ENCODE assay signal across 8 cellular contexts in genomic region chr19:58475714-58476497, GRCh38. TPM values are rescaled to one million over a fixed set of nuclear protein-coding genes. Genes with fewer than 3 reads are reported as not detected.
DNase-seq lines count a peak whose midpoint lies in the region; ATAC-seq and TF ChIP-seq lines count a peak whose summit lies in the region.

TSS of gene ZNF446 (plus strand) at chr19:58476352. CDS start at chr19:58477219, 867 bp downstream.

- no peaks in the 10 kb centered on the region for H3K9me3 Mint-ChIP-seq in activated naive CD8-positive, alpha-beta T cell (ENCODE audit: low read depth)

- H3K27ac Mint-ChIP-seq in activated naive CD8-positive, alpha-beta T cell: peak within 1 kb of the TSS; percentile 95

- TF ChIP-seq CTCF in GM10266 (IDR thresholded peaks at IDR 0.05; ENCODE audit: control insufficient read depth, insufficient read depth, low read depth, missing control alignments): no peak

- ATAC-seq in HG02623 (IDR thresholded peaks at IDR 0.05; ENCODE audit: unreplicated experiment) (peak; percentile 84), SK-N-SH treated with all-trans-retinoic acid at 6 μM for 48 hours (peak; percentile 89)

- DNase-seq in GM10266 (ENCODE audit: extremely low spot score): peak; percentile 97
- DNase-seq in NCI-H1092 treated with DMSO at 0.1 percent for 48 hours (lab: John Stamatoyannopoulos, UW): peak; percentile 91
- DNase-seq in glomerular visceral epithelial cell (ENCODE audit: extremely low spot score): peak; percentile 94
- DNase-seq in occipital lobe (lab: John Stamatoyannopoulos, UW): peak; percentile 95

- H3K27ac ChIP-seq in temporal lobe (ENCODE audit: low read depth, low read length): peak within 1 kb of the TSS; percentile 95

- peaks cover 2% of the 10 kb centered on the region for H3K36me3 Mint-ChIP-seq in activated naive CD8-positive, alpha-beta T cell

- peaks cover 11% of the 10 kb centered on the region for H3K4me1 Mint-ChIP-seq in activated naive CD8-positive, alpha-beta T cell (ENCODE audit: low read depth)

- H3K4me3 Mint-ChIP-seq in activated naive CD8-positive, alpha-beta T cell: peak within 1 kb of the TSS; percentile 92

- no peaks in the 10 kb centered on the region for H3K27me3 Mint-ChIP-seq in activated naive CD8-positive, alpha-beta T cell

TF ChIP-seq in SK-N-SH treated with all-trans-retinoic acid at 6 μM for 48 hours, 23 proteins besides CTCF, POLR2A, EP300 and RAD21:
- peak; percentile 44; the same call in 1 of the 2 replicates for TF ChIP-seq ZNF70 (CRISPR knock-in tag; IDR thresholded peaks at IDR 0.05)
- TF ChIP-seq CSRNP3 (CRISPR knock-in tag; IDR thresholded peaks at IDR 0.05): 0 out of 2 replicates have a peak, but pooled peaks have one; percentile 18
- no peak for TF ChIP-seq PPARA (CRISPR knock-in tag; IDR thresholded peaks at IDR 0.05; ENCODE audit: borderline replicate concordance)
- no peak for TF ChIP-seq TOX (CRISPR knock-in tag; IDR thresholded peaks at IDR 0.05; ENCODE audit: borderline replicate concordance)
- TF ChIP-seq ESRRG (CRISPR knock-in tag; IDR thresholded peaks at IDR 0.05): 0 out of 2 replicates have a peak, but pooled peaks have one; percentile 39
- no peak for TF ChIP-seq CSDC2 (CRISPR knock-in tag; IDR thresholded peaks at IDR 0.05)
- TF ChIP-seq CREB5 (CRISPR knock-in tag; IDR thresholded peaks at IDR 0.05; ENCODE audit: low read depth): no peak

RNA-seq across cellular contexts. Expression of gene ZNF446, which starts in this region (rescaled TPM):
- 7.5 TPM for total RNA-seq in occipital lobe
- 9.6 TPM for total RNA-seq in temporal lobe

Comparison
In these comparisons a context has a peak if more than half of its experiments do, and no peak if none do; other contexts are left out.
1. Peak in every context shown above with its lines: DNase-seq, ATAC-seq and H3K27ac ChIP-seq.